Comparison of ENCODE assay signal across 11 cellular contexts in genomic region chr17:47687748-47688147, GRCh38. TPM values are rescaled to one million over a fixed set of nuclear protein-coding genes. Genes with fewer than 3 reads are reported as not detected.
DNase-seq lines count a peak whose midpoint lies in the region; TF ChIP-seq lines count a peak whose summit lies in the region.
"Had no signal": no experiment of that assay in that cellular context is flagged by ENCODE, and none has a peak within 500 bp of the region (broad histone marks: within the 10 kb centered on the region; RNA-seq: fewer than 3 reads in every experiment).

No MANE protein-coding gene starts in this region.

- H2BK5ac ChIP-seq in neuronal stem cell (ENCODE audit: low read length): no peak overlapping the region

- peaks cover 6% of the 10 kb centered on the region for H3K4me1 ChIP-seq in endodermal cell (ENCODE audit: control insufficient read depth, insufficient read depth, low read length)
- peaks cover 3 to 15% of the 10 kb centered on the region in 2 donors for H3K4me1 ChIP-seq in neuronal stem cell (ENCODE audit: control insufficient read depth in 2 of 2, insufficient read depth in 1 of 2, low read depth in 1 of 2, low read length in 2 of 2)

- 87 to 93% methylated on average over 1 of the region's 1 CpG for WGBS in endodermal cell (ENCODE audit: insufficient coverage in 1 of 2, insufficient read length in 1 of 2), 2 experiments
- no CpG with 5 or more reads among the region's 1 CpG for WGBS in neuronal stem cell (ENCODE audit: extremely low coverage in 2 of 2, insufficient read length in 2 of 2, insufficient replicate concordance in 1 of 2), 2 donors

- H3K9me3 ChIP-seq in MG63 (no peaks in the 10 kb centered on the region), endodermal cell (ENCODE audit: control insufficient read depth, low read length) (no peaks in the 10 kb centered on the region), neuronal stem cell (replicated peaks in 1 of 2; ENCODE audit: control insufficient read depth in 2 of 2, insufficient read depth in 1 of 2, low read depth in 1 of 2, low read length in 2 of 2) (no peaks in the 10 kb centered on the region)
- H3K9me3 ChIP-seq: Peyer's patch had no signal

- DNase-seq in EH (ENCODE audit: low read depth): peak; percentile 32
- DNase-seq in MG63: peak; percentile 35
- DNase-seq in endodermal cell: peak; percentile 87
- DNase-seq in neuronal stem cell (ENCODE audit: low spot score): no peak
- DNase-seq in GDM1 (lab: John Stamatoyannopoulos, UW): no peak
- no peak for DNase-seq in amniotic stem cell (lab: John Stamatoyannopoulos, UW)
- DNase-seq in GM13976 (ENCODE audit: low spot score): no peak
- DNase-seq in erythroblast (lab: John Stamatoyannopoulos, UW): no peak
- DNase-seq: NCI-H1048, Peyer's patch had no signal

- no peak for TF ChIP-seq CTCF in endodermal cell (conservative IDR thresholded peaks at IDR 0.05)
- no peak for TF ChIP-seq CTCF in GM13976 (IDR thresholded peaks at IDR 0.05; ENCODE audit: borderline replicate concordance, control extremely low read depth, extremely low read depth, insufficient read depth, missing control alignments)

- H3K23ac ChIP-seq in neuronal stem cell (ENCODE audit: low read depth, low read length, poor library complexity): no peak overlapping the region

- peaks cover 22% of the 10 kb centered on the region for H3K36me3 Mint-ChIP-seq in endodermal cell (ENCODE audit: low read depth)

- H3K27ac Mint-ChIP-seq in endodermal cell: peak overlapping the region; percentile 42

- no peaks in the 10 kb centered on the region for H3K9me3 Mint-ChIP-seq in endodermal cell
- H3K9me3 Mint-ChIP-seq: naive thymus-derived CD8-positive, alpha-beta T cell had no signal

- no peaks in the 10 kb centered on the region for H3K27me3 Mint-ChIP-seq in endodermal cell (ENCODE audit: insufficient read depth)
- H3K27me3 Mint-ChIP-seq: naive thymus-derived CD8-positive, alpha-beta T cell had no signal

- no peak overlapping the region for H3K18ac ChIP-seq in neuronal stem cell (ENCODE audit: low read length)

- H3K14ac ChIP-seq in neuronal stem cell (ENCODE audit: low read length): no peak overlapping the region

- TF ChIP-seq POLR2A in erythroblast (IDR thresholded peaks at IDR 0.05; ENCODE audit: low read length): no peak

- peaks cover 19% of the 10 kb centered on the region for H3K4me1 Mint-ChIP-seq in endodermal cell

- no peak overlapping the region for H2BK15ac ChIP-seq in neuronal stem cell (ENCODE audit: low read length)

- H3K4me3 ChIP-seq in MG63: no peak overlapping the region
- H3K4me3 ChIP-seq in endodermal cell (ENCODE audit: low read length): no peak overlapping the region
- H3K4me3 ChIP-seq in neuronal stem cell (ENCODE audit: low read length in 2 of 2): no peak overlapping the region
- H3K4me3 ChIP-seq: Peyer's patch had no signal

- H2BK12ac ChIP-seq in neuronal stem cell (ENCODE audit: low read length): no peak overlapping the region

- H3K4ac ChIP-seq in neuronal stem cell (ENCODE audit: low read length): no peak overlapping the region

- no peaks in the 10 kb centered on the region for H3K79me1 ChIP-seq in neuronal stem cell (ENCODE audit: low read depth, low read length)

- in situ Hi-C loops in GM13976 (cut with MboI; ENCODE audit: low sequenced_read_pairs, unreplicated experiment): no loop called here

- H2BK120ac ChIP-seq in neuronal stem cell (ENCODE audit: low read depth, low read length): no peak overlapping the region

- H3K36me3 ChIP-seq in MG63: peaks cover 34% of the 10 kb centered on the region
- H3K36me3 ChIP-seq in endodermal cell (ENCODE audit: control insufficient read depth, insufficient read depth, low read length): peaks cover 35% of the 10 kb centered on the region
- H3K36me3 ChIP-seq in neuronal stem cell (replicated peaks in 1 of 2; ENCODE audit: control insufficient read depth in 2 of 2, insufficient read depth in 2 of 2, low read length in 2 of 2): peaks cover 7 to 47% of the 10 kb centered on the region in 2 donors

- H2AK5ac ChIP-seq in neuronal stem cell (ENCODE audit: low read depth, low read length): no peak overlapping the region

- H3K27me3 ChIP-seq in MG63 (no peaks in the 10 kb centered on the region), endodermal cell (ENCODE audit: control insufficient read depth, insufficient read depth, low read length, poor library complexity, severe bottlenecking) (no peaks in the 10 kb centered on the region), neuronal stem cell (ENCODE audit: control insufficient read depth in 3 of 3, insufficient read depth in 3 of 3, low read depth in 1 of 3, low read length in 3 of 3) (peaks cover 0 to 1% (median 0%) of the 10 kb centered on the region in 3 experiments)
- H3K27me3 ChIP-seq: Peyer's patch had no signal

- no peak overlapping the region for H3K4me3 Mint-ChIP-seq in endodermal cell
- H3K4me3 Mint-ChIP-seq: naive thymus-derived CD8-positive, alpha-beta T cell had no signal

- H4K91ac ChIP-seq in neuronal stem cell (ENCODE audit: low read depth, low read length, poor library complexity): no peak overlapping the region

- no peak overlapping the region for H4K8ac ChIP-seq in neuronal stem cell (ENCODE audit: low read depth, low read length)

- H3K4me2 ChIP-seq in neuronal stem cell (ENCODE audit: insufficient read depth, low read length, poor library complexity, severe bottlenecking): no peak overlapping the region

- no peak overlapping the region for H3K9ac ChIP-seq in endodermal cell (ENCODE audit: extremely low read depth, low read length, poor library complexity, severe bottlenecking)
- H3K9ac ChIP-seq in neuronal stem cell (ENCODE audit: low read depth, low read length, poor library complexity): no peak overlapping the region

- no peak overlapping the region for H2AFZ ChIP-seq in neuronal stem cell (ENCODE audit: low read length)

- peak overlapping the region; percentile 16 for H3K27ac ChIP-seq in endodermal cell (ENCODE audit: low read depth, low read length)
- peak overlapping the region; percentile 68 for H3K27ac ChIP-seq in neuronal stem cell (replicated peaks; ENCODE audit: low read length)

RNA-seq across cellular contexts. Expression of gene TBKBP1, which starts 6.2 kb away (rescaled TPM):
- 8.4 and 18.7 TPM in 2 replicates for total RNA-seq in MG63 (2014; rRNA removed; shearing (Covaris generic); ENCODE audit: low replicate concordance)
- total RNA-seq in endodermal cell: 10 to 100 TPM; 14.5 to 22.9 TPM
- polyA plus RNA-seq in endodermal cell (2013, experiment 1 of 2): 17.3 TPM
- polyA plus RNA-seq in endodermal cell (2013, experiment 2 of 2): 16.7 TPM
- 12.8 TPM for polyA plus RNA-seq in neuronal stem cell (2013, experiment 1 of 2)
- 13.4 TPM for polyA plus RNA-seq in neuronal stem cell (2013, experiment 2 of 2)

RNA-seq across cellular contexts. Expression of gene KPNB1, which starts 38.0 kb away (rescaled TPM):
- total RNA-seq in MG63 (2014; rRNA removed; shearing (Covaris generic); ENCODE audit: low replicate concordance): 202 and 291 TPM in 2 replicates
- total RNA-seq in endodermal cell: 100 to 1,000 TPM; 452 to 500 TPM
- 347 TPM for polyA plus RNA-seq in endodermal cell (2013, experiment 1 of 2)
- polyA plus RNA-seq in endodermal cell (2013, experiment 2 of 2): 324 TPM
- 208 TPM for polyA plus RNA-seq in neuronal stem cell (2013, experiment 1 of 2)
- 239 TPM for polyA plus RNA-seq in neuronal stem cell (2013, experiment 2 of 2)

RNA-seq across cellular contexts. Expression of gene TBX21, which starts 45.3 kb away (rescaled TPM):
- total RNA-seq in MG63 (2014; rRNA removed; shearing (Covaris generic); ENCODE audit: low replicate concordance): not detected in 2 replicates
- not detected for total RNA-seq in endodermal cell
- polyA plus RNA-seq in endodermal cell (2013, experiment 1 of 2): not detected
- not detected for polyA plus RNA-seq in endodermal cell (2013, experiment 2 of 2)
- polyA plus RNA-seq in neuronal stem cell (2013, experiment 1 of 2): not detected
- 0.01 TPM for polyA plus RNA-seq in neuronal stem cell (2013, experiment 2 of 2)

Comparison
In these comparisons a context has a peak if more than half of its experiments do, and no peak if none do; other contexts are left out.
1. DNase-seq: peak in EH (single experiment), MG63 (single experiment) and endodermal cell (single experiment); none in neuronal stem cell (single experiment), GDM1 (single experiment), amniotic stem cell (single experiment), GM13976 (single experiment) and erythroblast (0 of 2).